8 cellular contexts compared by ENCODE assay signal in genomic region chr10:32346134-32346550, GRCh38. TPM values are rescaled to one million over a fixed set of nuclear protein-coding genes. Genes with fewer than 3 reads are reported as not detected.
DNase-seq lines count a peak whose midpoint lies in the region; ATAC-seq and TF ChIP-seq lines count a peak whose summit lies in the region.

No MANE protein-coding gene starts in this region.

- peak; percentile 75 for DNase-seq in CMK (ENCODE audit: low read depth)
- DNase-seq in HK-2 (ENCODE audit: unreplicated experiment), result peak; percentile 92
- peak; percentile 95 for DNase-seq in NCI-H82 (lab: John Stamatoyannopoulos, UW)
- DNase-seq in activated CD8-positive, alpha-beta T cell treated with anti-CD3 and anti-CD28 coated beads for 36 hours, result peak; percentile 97
- peak; percentile 92 to 93 (median 92) for DNase-seq in effector memory CD4-positive, alpha-beta T cell
- peak in 1 of 2 donors; percentile 97 for DNase-seq in memory B cell (ENCODE audit: low spot score in 2 of 2)
- DNase-seq in stimulated activated CD8-positive, alpha-beta memory T cell treated with anti-CD3 and anti-CD28 coated beads, Interleukin-12 subunit alpha, Interleukin-12 subunit beta, amount 100 ng/mL, for 1 hour (ENCODE audit: low read depth), result peak; percentile 91

- peaks cover 30% of the 10 kb centered on the region for H3K36me3 Mint-ChIP-seq in activated CD8-positive, alpha-beta T cell treated with anti-CD3 and anti-CD28 coated beads for 36 hours (ENCODE audit: low read depth)
- no peaks in the 10 kb centered on the region for H3K36me3 Mint-ChIP-seq in memory B cell

- CTCF ChIA-PET in activated CD8-positive, alpha-beta T cell treated with anti-CD3 and anti-CD28 coated beads for 36 hours (lab: Charles Lee), result interaction anchor here (0.7 to 2.5 kb wide), 19 partner anchors 9 to 156 kb away, joined by 3 to 18 read pairs (median 4); no protein-coding TSS in a partner anchor

- TF ChIP-seq CTCF in activated CD8-positive, alpha-beta T cell treated with anti-CD3 and anti-CD28 coated beads for 36 hours (IDR thresholded peaks at IDR 0.05), result peak; percentile 84

- peaks cover 65% of the 10 kb centered on the region for H3K4me1 Mint-ChIP-seq in activated CD8-positive, alpha-beta T cell treated with anti-CD3 and anti-CD28 coated beads for 36 hours (ENCODE audit: low read depth)
- peaks cover 43% of the 10 kb centered on the region for H3K4me1 Mint-ChIP-seq in memory B cell

- no peaks in the 10 kb centered on the region for H3K36me3 ChIP-seq in effector memory CD4-positive, alpha-beta T cell (ENCODE audit: control insufficient read depth, insufficient read depth, low read length)

- intact Hi-C loops in activated CD8-positive, alpha-beta T cell treated with anti-CD3 and anti-CD28 coated beads for 36 hours (cut with micrococcal nuclease), result loop anchor here (1.0 to 10.0 kb wide), 2 partner anchors 155 to 291 kb away; partner anchors contain the start of gene KIF5B

- peak overlapping the region; percentile 99 for H3K27ac Mint-ChIP-seq in activated CD8-positive, alpha-beta T cell treated with anti-CD3 and anti-CD28 coated beads for 36 hours
- peak overlapping the region; percentile 99 for H3K27ac Mint-ChIP-seq in memory B cell

- peak overlapping the region; percentile 89 for H3K4me3 Mint-ChIP-seq in activated CD8-positive, alpha-beta T cell treated with anti-CD3 and anti-CD28 coated beads for 36 hours
- peak overlapping the region; percentile 91 for H3K4me3 Mint-ChIP-seq in memory B cell

- no peaks in the 10 kb centered on the region for H3K27me3 ChIP-seq in effector memory CD4-positive, alpha-beta T cell (replicated peaks; ENCODE audit: control insufficient read depth, insufficient read depth, low read length, poor library complexity, severe bottlenecking)

- no peaks in the 10 kb centered on the region for H3K27me3 Mint-ChIP-seq in activated CD8-positive, alpha-beta T cell treated with anti-CD3 and anti-CD28 coated beads for 36 hours
- no peaks in the 10 kb centered on the region for H3K27me3 Mint-ChIP-seq in memory B cell

- no peaks in the 10 kb centered on the region for H3K9me3 Mint-ChIP-seq in activated CD8-positive, alpha-beta T cell treated with anti-CD3 and anti-CD28 coated beads for 36 hours
- no peaks in the 10 kb centered on the region for H3K9me3 Mint-ChIP-seq in memory B cell

- H3K27ac ChIP-seq in effector memory CD4-positive, alpha-beta T cell (ENCODE audit: insufficient read depth, low read length, poor library complexity, severe bottlenecking), result peak overlapping the region; percentile 100

- peak; percentile 77 for ATAC-seq in GM19455 (IDR thresholded peaks at IDR 0.05; ENCODE audit: unreplicated experiment)
- peak; percentile 88 for ATAC-seq in activated CD8-positive, alpha-beta T cell treated with anti-CD3 and anti-CD28 coated beads for 36 hours
- peak; percentile 77 for ATAC-seq in memory B cell (ENCODE audit: low read depth)

- peaks cover 36% of the 10 kb centered on the region for H3K4me1 ChIP-seq in effector memory CD4-positive, alpha-beta T cell (ENCODE audit: control insufficient read depth, insufficient read depth, low read length, poor library complexity, severe bottlenecking)

- H3K9me3 ChIP-seq in effector memory CD4-positive, alpha-beta T cell (ENCODE audit: control insufficient read depth, low read length), result no peaks in the 10 kb centered on the region

- POLR2A ChIA-PET in activated CD8-positive, alpha-beta T cell treated with anti-CD3 and anti-CD28 coated beads for 36 hours (lab: Charles Lee), result interaction anchor here (0.8 to 5.3 kb wide), 17 partner anchors 9 to 102 kb away, joined by 3 to 50 read pairs (median 4); no protein-coding TSS in a partner anchor

- peak overlapping the region; percentile 98 for H3K4me3 ChIP-seq in effector memory CD4-positive, alpha-beta T cell (ENCODE audit: insufficient read depth, low read depth, low read length, poor library complexity, severe bottlenecking)

RNA-seq across cellular contexts. Expression of gene EPC1, which starts 0.8 kb away (rescaled TPM):
- 10 to 100 TPM; 33.0 to 33.9 TPM for total RNA-seq in activated CD8-positive, alpha-beta T cell treated with anti-CD3 and anti-CD28 coated beads for 36 hours
